Comparison of ENCODE assay signal across 19 cellular contexts in genomic region chr1:171222961-171223360, GRCh38. TPM values are rescaled to one million over a fixed set of nuclear protein-coding genes. Genes with fewer than 3 reads are reported as not detected.
A peak's percentile ranks its signal among the peaks of the same experiment; 100 is the strongest.
DNase-seq lines count a peak whose midpoint lies in the region; TF ChIP-seq lines count a peak whose summit lies in the region.
"Had no signal": no experiment of that assay in that cellular context is flagged by ENCODE, and none has a peak within 500 bp of the region (broad histone marks: within the 10 kb centered on the region; RNA-seq: fewer than 3 reads in every experiment).

No MANE protein-coding gene starts in this region.

- H3K27me3 ChIP-seq in adipocyte (replicated peaks; ENCODE audit: control insufficient read depth, insufficient read depth, low read length) = no peaks in the 10 kb centered on the region
- H3K27me3 ChIP-seq in neuronal stem cell (ENCODE audit: control insufficient read depth in 3 of 3, insufficient read depth in 3 of 3, low read depth in 1 of 3, low read length in 3 of 3) = no peaks in the 10 kb centered on the region
- H3K27me3 ChIP-seq in Caco-2 (replicated peaks; ENCODE audit: control insufficient read depth, insufficient read depth, low read length) = no peaks in the 10 kb centered on the region

- TF ChIP-seq CTCF in fibroblast of the aortic adventitia (IDR thresholded peaks at IDR 0.05; ENCODE audit: insufficient read depth, low read length) (no peak), Caco-2 (IDR thresholded peaks at IDR 0.05; ENCODE audit: insufficient read depth in 1 of 2, low read depth in 1 of 2, low read length in 1 of 2, severe bottlenecking in 1 of 2, unreplicated experiment in 1 of 2) (no peak)

- no peak overlapping the region for H3K27ac Mint-ChIP-seq in Caco-2 (ENCODE audit: unreplicated experiment)
- H3K27ac Mint-ChIP-seq: activated naive CD8-positive, alpha-beta T cell; T-helper 17 cell had no signal

- no peaks in the 10 kb centered on the region for H3K9me3 Mint-ChIP-seq in Caco-2 (ENCODE audit: unreplicated experiment)

- H2BK120ac ChIP-seq in neuronal stem cell (ENCODE audit: low read depth, low read length) = no peak overlapping the region

- H2AFZ ChIP-seq in neuronal stem cell (ENCODE audit: low read length) = peak overlapping the region; percentile 48

- H3K4me1 Mint-ChIP-seq in Caco-2 (ENCODE audit: low read depth, unreplicated experiment) = peaks cover 15% of the 10 kb centered on the region

- no peak overlapping the region for H4K8ac ChIP-seq in neuronal stem cell (ENCODE audit: low read depth, low read length)

- H3K36me3 ChIP-seq in adipocyte (ENCODE audit: control insufficient read depth, insufficient read depth, low read length, severe bottlenecking) = no peaks in the 10 kb centered on the region
- no peaks in the 10 kb centered on the region for H3K36me3 ChIP-seq in neuronal stem cell (replicated peaks in 1 of 2; ENCODE audit: control insufficient read depth in 2 of 2, insufficient read depth in 2 of 2, low read length in 2 of 2)
- no peaks in the 10 kb centered on the region for H3K36me3 ChIP-seq in Caco-2 (ENCODE audit: control insufficient read depth, insufficient read depth, low read length)

- H3K4me1 ChIP-seq in adipocyte (ENCODE audit: control insufficient read depth, insufficient read depth, low read length) (peaks cover 43% of the 10 kb centered on the region), neuronal stem cell (ENCODE audit: control insufficient read depth in 2 of 2, insufficient read depth in 1 of 2, low read depth in 1 of 2, low read length in 2 of 2) (peaks cover 4 to 6% of the 10 kb centered on the region in 2 donors), Caco-2 (no peaks in the 10 kb centered on the region)

- no peak overlapping the region for H3K18ac ChIP-seq in neuronal stem cell (ENCODE audit: low read length)

- no peak overlapping the region for H2BK12ac ChIP-seq in neuronal stem cell (ENCODE audit: low read length)

- CTCF ChIA-PET in Caco-2 (lab: Charles Lee) = no interaction called here

- intact Hi-C loops in Caco-2 (cut with micrococcal nuclease; ENCODE audit: unreplicated experiment) = no loop called here

- no peak overlapping the region for H3K9ac ChIP-seq in adipocyte (ENCODE audit: low read length)
- H3K9ac ChIP-seq in neuronal stem cell (ENCODE audit: low read depth, low read length, poor library complexity) = no peak overlapping the region

- no peak overlapping the region for H3K14ac ChIP-seq in neuronal stem cell (ENCODE audit: low read length)

- no peak overlapping the region for H3K4me2 ChIP-seq in neuronal stem cell (ENCODE audit: insufficient read depth, low read length, poor library complexity, severe bottlenecking)

- no peak overlapping the region for H3K4me3 Mint-ChIP-seq in Caco-2 (ENCODE audit: unreplicated experiment)
- H3K4me3 Mint-ChIP-seq: activated naive CD8-positive, alpha-beta T cell; T-helper 17 cell had no signal

- H3K79me1 ChIP-seq in neuronal stem cell (ENCODE audit: low read depth, low read length) = no peaks in the 10 kb centered on the region

- DNase-seq in ELF-1 (ENCODE audit: low read depth, low spot score) (peak; percentile 14), adipocyte (ENCODE audit: low read depth) (peak; percentile 20), fibroblast of the aortic adventitia (ENCODE audit: low read depth) (peak; percentile 54), neuronal stem cell (ENCODE audit: low spot score) (no peak), Caco-2 (no peak), cerebellar nuclear complex (lab: John Stamatoyannopoulos, UW) (no peak), substantia nigra (lab: John Stamatoyannopoulos, UW) (no peak), NOMO-1 treated with dmso at 0.1 percent for 144 hours (lab: John Stamatoyannopoulos, UW; ENCODE audit: unreplicated experiment) (no peak)
- DNase-seq: AML-193; DMS 273 treated with DMSO at 0.1 percent for 48 hours; erythroblast; GOT3; NCI-H1417 treated with DMSO at 0.1 percent for 48 hours; NCI-H526 treated with DMSO at 0.1 percent for 48 hours; stimulated activated naive CD4-positive, alpha-beta T cell treated with Interleukin-2 at 50 U/mL for 16 hours; T-helper 17 cell had no signal

- H3K4ac ChIP-seq in neuronal stem cell (ENCODE audit: low read length) = no peak overlapping the region

- no peak overlapping the region for H2BK5ac ChIP-seq in neuronal stem cell (ENCODE audit: low read length)

- H3K27ac ChIP-seq in neuronal stem cell (replicated peaks; ENCODE audit: low read length) = no peak overlapping the region
- no peak overlapping the region for H3K27ac ChIP-seq in substantia nigra (ENCODE audit: low read depth, low read length, poor library complexity, severe bottlenecking)

- H4K91ac ChIP-seq in neuronal stem cell (ENCODE audit: low read depth, low read length, poor library complexity) = no peak overlapping the region

- no peak overlapping the region for H2BK15ac ChIP-seq in neuronal stem cell (ENCODE audit: low read length)

- H3K9me3 ChIP-seq in adipocyte (ENCODE audit: control insufficient read depth, low read length) = peaks cover 3% of the 10 kb centered on the region
- H3K9me3 ChIP-seq in neuronal stem cell (replicated peaks in 1 of 2; ENCODE audit: control insufficient read depth in 2 of 2, insufficient read depth in 1 of 2, low read depth in 1 of 2, low read length in 2 of 2) = peaks cover 0 to 2% of the 10 kb centered on the region in 2 donors
- H3K9me3 ChIP-seq in Caco-2 = no peaks in the 10 kb centered on the region; the same call in 1 of the 2 replicates

- POLR2A ChIA-PET in Caco-2 (lab: Charles Lee) = no interaction called here

- H3K23ac ChIP-seq in neuronal stem cell (ENCODE audit: low read depth, low read length, poor library complexity) = no peak overlapping the region

- no peaks in the 10 kb centered on the region for H3K36me3 Mint-ChIP-seq in Caco-2 (ENCODE audit: insufficient read depth, unreplicated experiment)
- H3K36me3 Mint-ChIP-seq: activated naive CD8-positive, alpha-beta T cell had no signal

- no TSS peak for BruUV-seq in Caco-2 (replicated peaks; lab: Mats Ljungman, UMichigan)

- H2AK5ac ChIP-seq in neuronal stem cell (ENCODE audit: low read depth, low read length) = no peak overlapping the region

- WGBS in neuronal stem cell (ENCODE audit: extremely low coverage in 2 of 2, insufficient read length in 2 of 2, insufficient replicate concordance in 1 of 2), 2 donors = no CpG with 5 or more reads among the region's 5 CpGs

- H3K4me3 ChIP-seq in adipocyte (ENCODE audit: low read length) = no peak overlapping the region
- no peak overlapping the region for H3K4me3 ChIP-seq in fibroblast of the aortic adventitia (ENCODE audit: low read depth, low read length)
- no peak overlapping the region for H3K4me3 ChIP-seq in neuronal stem cell (ENCODE audit: low read length in 2 of 2)
- no peak overlapping the region for H3K4me3 ChIP-seq in Caco-2 (ENCODE audit: low read depth, low read length)
- H3K4me3 ChIP-seq: K562, lung had no signal

- H3K27me3 Mint-ChIP-seq in Caco-2 (ENCODE audit: insufficient read depth, unreplicated experiment) = no peaks in the 10 kb centered on the region

RNA-seq across cellular contexts. Expression of gene FMO1, which starts 25.3 kb away (rescaled TPM):
- total RNA-seq in fibroblast of the aortic adventitia (ENCODE audit: low replicate concordance) (0.18 and 7.8 TPM in 2 replicates), Caco-2 (2022) (0.77 TPM in 1 of 2 replicates, not detected in the other)
- not detected for polyA plus RNA-seq in neuronal stem cell (2013, experiment 1 of 2)
- 0.01 TPM for polyA plus RNA-seq in neuronal stem cell (2013, experiment 2 of 2)
- total RNA-seq: K562, T-helper 17 cell had no signal
- polyA plus RNA-seq: K562 had no signal

RNA-seq across cellular contexts. Expression of gene FMO2, which starts 37.9 kb away (rescaled TPM):
- total RNA-seq in fibroblast of the aortic adventitia (ENCODE audit: low replicate concordance) (0.45 and 7.4 TPM in 2 replicates), Caco-2 (2022) (not detected in 2 replicates)
- 0.04 TPM for polyA plus RNA-seq in neuronal stem cell (2013, experiment 1 of 2)
- polyA plus RNA-seq in neuronal stem cell (2013, experiment 2 of 2) = 0.01 TPM
- total RNA-seq: K562, T-helper 17 cell had no signal
- polyA plus RNA-seq: K562 had no signal

Comparison
In these comparisons a context has a peak if more than half of its experiments do, and no peak if none do; other contexts are left out.
1. DNase-seq: peak in ELF-1 (single experiment), adipocyte (single experiment) and fibroblast of the aortic adventitia (single experiment); none in neuronal stem cell (single experiment), Caco-2 (0 of 2), cerebellar nuclear complex (0 of 2), substantia nigra (0 of 49) and NOMO-1 treated with dmso at 0.1 percent for 144 hours (single experiment).